Comparison of ENCODE assay signal across 14 cellular contexts in the genomic region with DNA sequence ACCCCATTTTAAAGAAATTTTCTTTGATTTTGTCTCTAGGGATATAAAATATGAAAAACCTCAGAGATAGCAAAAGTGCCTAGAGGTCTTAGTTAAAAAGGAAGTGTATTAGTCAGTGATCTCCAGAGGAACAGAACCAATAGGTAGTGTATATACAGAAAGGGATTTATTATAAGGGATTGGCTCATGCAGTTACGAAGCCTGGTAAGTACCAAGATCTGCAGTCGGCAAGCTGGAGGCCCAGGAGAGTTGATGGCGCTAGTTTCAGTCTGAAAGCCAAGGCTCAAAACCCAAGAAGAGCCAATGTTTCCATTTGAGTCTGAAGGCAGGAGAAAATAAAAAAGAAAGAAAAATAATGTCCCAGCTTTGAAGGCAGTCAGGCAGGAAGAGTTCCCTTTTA.
DNase-seq lines count a peak whose midpoint lies in the region; ATAC-seq and TF ChIP-seq lines count a peak whose summit lies in the region.
"Had no signal": no experiment of that assay in that cellular context is flagged by ENCODE, and none has a peak within 500 bp of the region (broad histone marks: within the 10 kb centered on the region; RNA-seq: fewer than 3 reads in every experiment).

No MANE protein-coding gene starts in this region.

- H3K14ac ChIP-seq in mesenchymal stem cell (ENCODE audit: low read length in 2 of 2), result no peak overlapping the region

- H3K4me2 ChIP-seq in mesenchymal stem cell (ENCODE audit: low read length, poor library complexity, severe bottlenecking) (no peak overlapping the region), osteoblast (ENCODE audit: insufficient read depth, low read length) (peak overlapping the region; percentile 8)

- no peaks in the 10 kb centered on the region for H3K36me3 ChIP-seq in ACC112 (ENCODE audit: insufficient read depth, low read length)
- no peaks in the 10 kb centered on the region for H3K36me3 ChIP-seq in SK-N-MC (ENCODE audit: insufficient read depth, low read length)
- peaks cover 0 to 23% of the 10 kb centered on the region in 2 experiments for H3K36me3 ChIP-seq in mesenchymal stem cell (ENCODE audit: control insufficient read depth in 1 of 2, insufficient read depth in 2 of 2, low read depth in 1 of 2, low read length in 2 of 2)
- H3K36me3 ChIP-seq in osteoblast (ENCODE audit: insufficient read depth, low read length), result no peaks in the 10 kb centered on the region
- H3K36me3 ChIP-seq: HAP-1 had no signal

- no peak overlapping the region for H3K9ac ChIP-seq in SK-N-MC (ENCODE audit: insufficient read length)
- peak overlapping the region; percentile 16 for H3K9ac ChIP-seq in mesenchymal stem cell (ENCODE audit: low read length)
- H3K9ac ChIP-seq: GM23248 had no signal

- no peak for TF ChIP-seq CTCF in osteoblast (IDR thresholded peaks at IDR 0.05; ENCODE audit: extremely low read depth, low read depth, low read length)

- ATAC-seq in HG03521 (IDR thresholded peaks at IDR 0.05; ENCODE audit: unreplicated experiment) (no peak), GM21717 (IDR thresholded peaks at IDR 0.05; ENCODE audit: unreplicated experiment) (no peak)
- ATAC-seq: HepG2 had no signal

- peak overlapping the region; percentile 62 for H3K27ac ChIP-seq in ACC112 (ENCODE audit: low read depth, low read length)
- peak overlapping the region; percentile 79 for H3K27ac ChIP-seq in SK-N-MC
- no peak overlapping the region for H3K27ac ChIP-seq in mesenchymal stem cell (ENCODE audit: low read length, poor library complexity, severe bottlenecking)
- peak overlapping the region; percentile 46 for H3K27ac ChIP-seq in osteoblast (ENCODE audit: low read depth, low read length)
- H3K27ac ChIP-seq: C4-2B, GM23248 had no signal

- H2BK15ac ChIP-seq in mesenchymal stem cell (ENCODE audit: low read depth, poor library complexity, severe bottlenecking), result no peak overlapping the region

- no peak overlapping the region for H3K23ac ChIP-seq in mesenchymal stem cell (ENCODE audit: low read length in 2 of 2)

- H3K79me1 ChIP-seq in mesenchymal stem cell (replicated peaks; ENCODE audit: low read length, poor library complexity, severe bottlenecking), result peaks cover 3% of the 10 kb centered on the region

- no peak overlapping the region for H2BK12ac ChIP-seq in mesenchymal stem cell (ENCODE audit: low read length in 2 of 2)

- H3K79me2 ChIP-seq in ACC112 (ENCODE audit: control insufficient read depth, insufficient read depth, low read length, unreplicated experiment) (no peaks in the 10 kb centered on the region), osteoblast (ENCODE audit: insufficient read depth, low read length) (no peaks in the 10 kb centered on the region)

- H2AFZ ChIP-seq in ACC112 (ENCODE audit: low read length, unreplicated experiment) (no peak overlapping the region), mesenchymal stem cell (ENCODE audit: low read depth, low read length) (no peak overlapping the region), osteoblast (ENCODE audit: low read length) (no peak overlapping the region)
- H2AFZ ChIP-seq: GM23248 had no signal

- H2BK5ac ChIP-seq in mesenchymal stem cell (ENCODE audit: low read depth, low read length, poor library complexity, severe bottlenecking), result no peak overlapping the region

- H3K9me3 ChIP-seq in SK-N-MC (ENCODE audit: low read depth, low read length), result no peaks in the 10 kb centered on the region
- H3K9me3 ChIP-seq in mesenchymal stem cell (ENCODE audit: control insufficient read depth, low read length), result peaks cover 9% of the 10 kb centered on the region
- H3K9me3 ChIP-seq in osteoblast (ENCODE audit: low read depth, low read length), result no peaks in the 10 kb centered on the region
- H3K9me3 ChIP-seq: HAP-1 had no signal

- 95% methylated on average over 3 of the region's 3 CpGs for WGBS in mesenchymal stem cell

- H4K91ac ChIP-seq in mesenchymal stem cell (ENCODE audit: low read length), result no peak overlapping the region

- H2AK5ac ChIP-seq in mesenchymal stem cell (ENCODE audit: low read length, severe bottlenecking), result no peak overlapping the region

- DNase-seq in SK-N-MC (ENCODE audit: low read depth, low spot score) (no peak), mesenchymal stem cell (no peak), osteoblast (ENCODE audit: insufficient read length, low spot score, missing footprints) (no peak), OCI-M2 (lab: John Stamatoyannopoulos, UW; ENCODE audit: unreplicated experiment) (no peak)
- DNase-seq: AML-193; Caco-2; CD4-positive, alpha-beta T cell had no signal

- H2BK120ac ChIP-seq in mesenchymal stem cell (ENCODE audit: low read depth, low read length), result no peak overlapping the region

- no peak overlapping the region for H3K18ac ChIP-seq in mesenchymal stem cell (ENCODE audit: low read depth in 1 of 2, low read length in 2 of 2)

- no peaks in the 10 kb centered on the region for H4K20me1 ChIP-seq in osteoblast (ENCODE audit: insufficient read depth, low read length)

- H3K4me3 ChIP-seq in ACC112 (ENCODE audit: low read depth, low read length) (no peak overlapping the region), SK-N-MC (peak overlapping the region; percentile 54), mesenchymal stem cell (ENCODE audit: insufficient read depth in 1 of 2, low read depth in 1 of 2, low read length in 2 of 2) (peak overlapping the region in 1 of 2 experiments; percentile 3), osteoblast (ENCODE audit: insufficient read depth, low read length) (no peak overlapping the region)
- H3K4me3 ChIP-seq: GM23248, HAP-1 had no signal

- H3K27me3 ChIP-seq in ACC112 (ENCODE audit: insufficient read depth, low read length) (no peaks in the 10 kb centered on the region), mesenchymal stem cell (ENCODE audit: control insufficient read depth in 1 of 2, insufficient read depth in 1 of 2, low read length in 2 of 2) (no peaks in the 10 kb centered on the region), osteoblast (ENCODE audit: insufficient read depth, low read length) (no peaks in the 10 kb centered on the region)

- H3K4ac ChIP-seq in mesenchymal stem cell (ENCODE audit: low read depth in 1 of 2, low read length in 2 of 2), result no peak overlapping the region

- H3K4me1 ChIP-seq in ACC112 (ENCODE audit: control insufficient read depth, insufficient read depth, low read length, unreplicated experiment), result peaks cover 22% of the 10 kb centered on the region
- no peaks in the 10 kb centered on the region for H3K4me1 ChIP-seq in mesenchymal stem cell (ENCODE audit: control insufficient read depth, insufficient read depth, low read depth, low read length)
- H3K4me1 ChIP-seq in osteoblast (ENCODE audit: insufficient read depth, low read length), result peaks cover 19% of the 10 kb centered on the region
- H3K4me1 ChIP-seq: HAP-1 had no signal

- no peak overlapping the region for H4K8ac ChIP-seq in mesenchymal stem cell (ENCODE audit: low read length)
